3 cellular contexts compared by ENCODE assay signal in genomic region chr1:66549017-66549416, GRCh38.
TF ChIP-seq lines count a peak whose summit lies in the region.

No MANE protein-coding gene starts in this region.

TF ChIP-seq in HEK293, 187 proteins besides CTCF, POLR2A, EP300 and RAD21:
- TF ChIP-seq, protein P1, sequence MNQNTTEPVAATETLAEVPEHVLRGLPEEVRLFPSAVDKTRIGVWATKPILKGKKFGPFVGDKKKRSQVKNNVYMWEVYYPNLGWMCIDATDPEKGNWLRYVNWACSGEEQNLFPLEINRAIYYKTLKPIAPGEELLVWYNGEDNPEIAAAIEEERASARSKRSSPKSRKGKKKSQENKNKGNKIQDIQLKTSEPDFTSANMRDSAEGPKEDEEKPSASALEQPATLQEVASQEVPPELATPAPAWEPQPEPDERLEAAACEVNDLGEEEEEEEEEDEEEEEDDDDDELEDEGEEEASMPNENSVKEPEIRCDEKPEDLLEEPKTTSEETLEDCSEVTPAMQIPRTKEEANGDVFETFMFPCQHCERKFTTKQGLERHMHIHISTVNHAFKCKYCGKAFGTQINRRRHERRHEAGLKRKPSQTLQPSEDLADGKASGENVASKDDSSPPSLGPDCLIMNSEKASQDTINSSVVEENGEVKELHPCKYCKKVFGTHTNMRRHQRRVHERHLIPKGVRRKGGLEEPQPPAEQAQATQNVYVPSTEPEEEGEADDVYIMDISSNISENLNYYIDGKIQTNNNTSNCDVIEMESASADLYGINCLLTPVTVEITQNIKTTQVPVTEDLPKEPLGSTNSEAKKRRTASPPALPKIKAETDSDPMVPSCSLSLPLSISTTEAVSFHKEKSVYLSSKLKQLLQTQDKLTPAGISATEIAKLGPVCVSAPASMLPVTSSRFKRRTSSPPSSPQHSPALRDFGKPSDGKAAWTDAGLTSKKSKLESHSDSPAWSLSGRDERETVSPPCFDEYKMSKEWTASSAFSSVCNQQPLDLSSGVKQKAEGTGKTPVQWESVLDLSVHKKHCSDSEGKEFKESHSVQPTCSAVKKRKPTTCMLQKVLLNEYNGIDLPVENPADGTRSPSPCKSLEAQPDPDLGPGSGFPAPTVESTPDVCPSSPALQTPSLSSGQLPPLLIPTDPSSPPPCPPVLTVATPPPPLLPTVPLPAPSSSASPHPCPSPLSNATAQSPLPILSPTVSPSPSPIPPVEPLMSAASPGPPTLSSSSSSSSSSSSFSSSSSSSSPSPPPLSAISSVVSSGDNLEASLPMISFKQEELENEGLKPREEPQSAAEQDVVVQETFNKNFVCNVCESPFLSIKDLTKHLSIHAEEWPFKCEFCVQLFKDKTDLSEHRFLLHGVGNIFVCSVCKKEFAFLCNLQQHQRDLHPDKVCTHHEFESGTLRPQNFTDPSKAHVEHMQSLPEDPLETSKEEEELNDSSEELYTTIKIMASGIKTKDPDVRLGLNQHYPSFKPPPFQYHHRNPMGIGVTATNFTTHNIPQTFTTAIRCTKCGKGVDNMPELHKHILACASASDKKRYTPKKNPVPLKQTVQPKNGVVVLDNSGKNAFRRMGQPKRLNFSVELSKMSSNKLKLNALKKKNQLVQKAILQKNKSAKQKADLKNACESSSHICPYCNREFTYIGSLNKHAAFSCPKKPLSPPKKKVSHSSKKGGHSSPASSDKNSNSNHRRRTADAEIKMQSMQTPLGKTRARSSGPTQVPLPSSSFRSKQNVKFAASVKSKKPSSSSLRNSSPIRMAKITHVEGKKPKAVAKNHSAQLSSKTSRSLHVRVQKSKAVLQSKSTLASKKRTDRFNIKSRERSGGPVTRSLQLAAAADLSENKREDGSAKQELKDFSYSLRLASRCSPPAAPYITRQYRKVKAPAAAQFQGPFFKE (tag by site-specific recombination; IDR thresholded peaks at IDR 0.05; ENCODE audit: borderline replicate concordance), result no peak
- peak; percentile 79 for TF ChIP-seq ZNF366 (tag by site-specific recombination; conservative IDR thresholded peaks at IDR 0.05)

TF ChIP-seq in IMR-90, 13 proteins besides CTCF, POLR2A, EP300 and RAD21:
- TF ChIP-seq MAZ (IDR thresholded peaks at IDR 0.05; ENCODE audit: borderline replicate concordance, low read depth, low read length) (no peak), MXI1 (IDR thresholded peaks at IDR 0.05; ENCODE audit: borderline replicate concordance, low read depth, low read length) (no peak), FOS (IDR thresholded peaks at IDR 0.05; ENCODE audit: low read depth, low read length) (no peak), CHD1 (IDR thresholded peaks at IDR 0.05; ENCODE audit: low read depth, low read length) (no peak), SMC3 (IDR thresholded peaks at IDR 0.05; ENCODE audit: low read depth, low read length) (no peak), CEBPB (IDR thresholded peaks at IDR 0.05; ENCODE audit: low read depth, low read length) (no peak), NFE2L2 (IDR thresholded peaks at IDR 0.05; ENCODE audit: low read depth, low read length) (no peak), BHLHE40 (IDR thresholded peaks at IDR 0.05; ENCODE audit: low read depth, low read length) (no peak), RCOR1 (IDR thresholded peaks at IDR 0.05; ENCODE audit: insufficient replicate concordance, low read length) (no peak), MAFK (IDR thresholded peaks at IDR 0.05; ENCODE audit: low read depth, low read length) (no peak), RFX5 (IDR thresholded peaks at IDR 0.05; ENCODE audit: low read depth, low read length) (no peak), ELK1 (IDR thresholded peaks at IDR 0.05; ENCODE audit: borderline replicate concordance, low read depth, low read length) (no peak)
- TF ChIP-seq, protein P2, sequence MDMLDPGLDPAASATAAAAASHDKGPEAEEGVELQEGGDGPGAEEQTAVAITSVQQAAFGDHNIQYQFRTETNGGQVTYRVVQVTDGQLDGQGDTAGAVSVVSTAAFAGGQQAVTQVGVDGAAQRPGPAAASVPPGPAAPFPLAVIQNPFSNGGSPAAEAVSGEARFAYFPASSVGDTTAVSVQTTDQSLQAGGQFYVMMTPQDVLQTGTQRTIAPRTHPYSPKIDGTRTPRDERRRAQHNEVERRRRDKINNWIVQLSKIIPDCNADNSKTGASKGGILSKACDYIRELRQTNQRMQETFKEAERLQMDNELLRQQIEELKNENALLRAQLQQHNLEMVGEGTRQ (IDR thresholded peaks at IDR 0.05; ENCODE audit: low read depth, low read length), result no peak

TF ChIP-seq in endothelial cell of umbilical vein, 7 proteins besides CTCF, POLR2A, EP300 and RAD21:
- TF ChIP-seq MYC (IDR thresholded peaks at IDR 0.05; ENCODE audit: low read depth, low read length) (no peak), JUN (IDR thresholded peaks at IDR 0.05; ENCODE audit: borderline replicate concordance, insufficient read depth, insufficient read length, low read depth) (no peak), GATA2 (IDR thresholded peaks at IDR 0.05; ENCODE audit: insufficient read depth, insufficient read length, low read depth, low read length) (no peak), FOS (IDR thresholded peaks at IDR 0.05; ENCODE audit: borderline replicate concordance, insufficient read depth, low read length) (no peak), POLR2AphosphoS5 (IDR thresholded peaks at IDR 0.05; ENCODE audit: insufficient read depth, low read depth, low read length) (no peak), MAX (IDR thresholded peaks at IDR 0.05; ENCODE audit: insufficient read depth, insufficient read length) (no peak), EZH2 (IDR thresholded peaks at IDR 0.05; ENCODE audit: borderline replicate concordance, low read depth, low read length, severe bottlenecking) (no peak)
